8 cellular contexts compared by ENCODE assay signal in genomic region chr12:125533434-125534029, GRCh38.
DNase-seq lines count a peak whose midpoint lies in the region; ATAC-seq, FAIRE-seq and TF ChIP-seq lines count a peak whose summit lies in the region.

No MANE protein-coding gene starts in this region.

- intact Hi-C loops in A673 (cut with micrococcal nuclease; ENCODE audit: unreplicated experiment) (loop anchor here (2.0 to 5.0 kb wide), 7 partner anchors 239 to 1849 kb away; no protein-coding TSS in a partner anchor), head of caudate nucleus (cut with DNase I) (no loop called here)

- 8% methylated on average over 29 of the region's 29 CpGs for WGBS in smooth muscle cell (ENCODE audit: low lambda C conversion rate)

- H3K36me3 ChIP-seq in A673 (ENCODE audit: insufficient read depth, low read length, poor library complexity, severe bottlenecking) (no peaks in the 10 kb centered on the region), SU-DHL-6 (ENCODE audit: low read length) (no peaks in the 10 kb centered on the region), smooth muscle cell (ENCODE audit: low read depth) (no peaks in the 10 kb centered on the region)

- CTCF ChIA-PET in A673 (lab: Charles Lee): no interaction called here

- H3K9me3 ChIP-seq in A673 (ENCODE audit: low read depth, low read length, poor library complexity, severe bottlenecking): no peaks in the 10 kb centered on the region
- no peaks in the 10 kb centered on the region for H3K9me3 ChIP-seq in SU-DHL-6 (ENCODE audit: insufficient read depth, low read length)
- H3K9me3 ChIP-seq in smooth muscle cell (replicated peaks; ENCODE audit: low read depth): no peaks in the 10 kb centered on the region

- ATAC-seq in HG03354 (IDR thresholded peaks at IDR 0.05; ENCODE audit: poor library complexity, severe bottlenecking, unreplicated experiment) (peak; percentile 85), GM18873 (IDR thresholded peaks at IDR 0.05; ENCODE audit: low FRiP score, unreplicated experiment) (no peak)

- BruUV-seq in A673 (replicated peaks; lab: Mats Ljungman, UMichigan): no TSS peak

- H3K79me2 ChIP-seq in SU-DHL-6 (ENCODE audit: insufficient read depth, low read length): no peaks in the 10 kb centered on the region
- no peaks in the 10 kb centered on the region for H3K79me2 ChIP-seq in smooth muscle cell (ENCODE audit: low read depth)

- H3K4me2 ChIP-seq in SU-DHL-6 (ENCODE audit: low read depth, low read length, poor library complexity, severe bottlenecking) (no peak overlapping the region), smooth muscle cell (no peak overlapping the region)

- no peaks in the 10 kb centered on the region for H3K9me2 ChIP-seq in SU-DHL-6 (replicated peaks; ENCODE audit: insufficient read depth, low read length)

- TF ChIP-seq POLR2A in GM12892 (IDR thresholded peaks at IDR 0.05; ENCODE audit: low read depth, low read length): no peak

- FAIRE-seq in GM12892 (lab: Jason Lieb, UNC): no peak

- DNase-seq in A673 (ENCODE audit: low spot score) (peak; percentile 68), GM12892 (ENCODE audit: insufficient read length) (peak; percentile 29), head of caudate nucleus (peak; percentile 48 to 92 (median 78)), smooth muscle cell (lab: John Stamatoyannopoulos, UW; ENCODE audit: unreplicated experiment) (no peak)
- DNase-seq in stimulated activated naive CD4-positive, alpha-beta T cell treated with Interleukin-2 at 50 U/mL for 16 hours (lab: John Stamatoyannopoulos, UW): no peak

- H2AFZ ChIP-seq in SU-DHL-6 (ENCODE audit: low read depth, low read length, severe bottlenecking): peak overlapping the region; percentile 16
- no peak overlapping the region for H2AFZ ChIP-seq in smooth muscle cell (ENCODE audit: low read depth)

- H3F3A ChIP-seq in SU-DHL-6 (ENCODE audit: insufficient read depth): no peaks in the 10 kb centered on the region
- no peaks in the 10 kb centered on the region for H3F3A ChIP-seq in smooth muscle cell (ENCODE audit: low read depth)

- no peak overlapping the region for H3K27ac ChIP-seq in A673 (ENCODE audit: low read depth, low read length, poor library complexity, severe bottlenecking)
- no peak overlapping the region for H3K27ac ChIP-seq in SU-DHL-6 (ENCODE audit: low read depth, low read length)
- no peak overlapping the region for H3K27ac ChIP-seq in smooth muscle cell (ENCODE audit: low read depth)

- H3K4me3 ChIP-seq in A673 (ENCODE audit: low read depth, low read length, poor library complexity, severe bottlenecking): no peak overlapping the region
- H3K4me3 ChIP-seq in SU-DHL-6 (ENCODE audit: insufficient read depth, low read length, poor library complexity, severe bottlenecking): no peak overlapping the region
- peak overlapping the region; percentile 12 for H3K4me3 ChIP-seq in smooth muscle cell

- POLR2A ChIA-PET in A673 (lab: Charles Lee; ENCODE audit: low non-redundant PET): no interaction called here

- H3K4me1 ChIP-seq in A673 (ENCODE audit: insufficient read depth, low read length, poor library complexity, severe bottlenecking) (no peaks in the 10 kb centered on the region), smooth muscle cell (ENCODE audit: low read depth) (no peaks in the 10 kb centered on the region)

- H3K27me3 ChIP-seq in A673 (replicated peaks; ENCODE audit: insufficient read depth, low read depth, low read length, poor library complexity): peaks cover 3% of the 10 kb centered on the region
- no peaks in the 10 kb centered on the region for H3K27me3 ChIP-seq in SU-DHL-6 (ENCODE audit: low read length)
- H3K27me3 ChIP-seq in smooth muscle cell (ENCODE audit: low read depth): peaks cover 18% of the 10 kb centered on the region

- H3K9ac ChIP-seq in SU-DHL-6 (ENCODE audit: low read length) (peak overlapping the region; percentile 5; the same call in 1 of the 2 replicates), smooth muscle cell (ENCODE audit: low read depth) (no peak overlapping the region)

- H4K20me1 ChIP-seq in SU-DHL-6 (ENCODE audit: low read depth, low read length) (no peaks in the 10 kb centered on the region), smooth muscle cell (ENCODE audit: low read depth) (no peaks in the 10 kb centered on the region)

- peak; percentile 84 for TF ChIP-seq CTCF in A673 (conservative IDR thresholded peaks at IDR 0.05; ENCODE audit: low read depth, low read length)
- TF ChIP-seq CTCF in SU-DHL-6 (IDR thresholded peaks at IDR 0.05; ENCODE audit: insufficient read depth, low read length, poor library complexity, severe bottlenecking): peak; percentile 74
- peak; percentile 81 for TF ChIP-seq CTCF in smooth muscle cell (IDR thresholded peaks at IDR 0.05; ENCODE audit: borderline replicate concordance, insufficient read depth, poor library complexity, severe bottlenecking)

Comparison
In these comparisons a context has a peak if more than half of its experiments do, and no peak if none do; other contexts are left out.
1. DNase-seq: peak in A673 (single experiment), GM12892 (single experiment) and head of caudate nucleus (42 of 42); none in smooth muscle cell (single experiment) and stimulated activated naive CD4-positive, alpha-beta T cell treated with Interleukin-2 at 50 U/mL for 16 hours (single experiment).
2. Peak in every context shown above with its lines, with median percentiles within 50 percentile points of each other: CTCF ChIP-seq.